Comparison of ENCODE assay signal across 17 cellular contexts in the genomic region with DNA sequence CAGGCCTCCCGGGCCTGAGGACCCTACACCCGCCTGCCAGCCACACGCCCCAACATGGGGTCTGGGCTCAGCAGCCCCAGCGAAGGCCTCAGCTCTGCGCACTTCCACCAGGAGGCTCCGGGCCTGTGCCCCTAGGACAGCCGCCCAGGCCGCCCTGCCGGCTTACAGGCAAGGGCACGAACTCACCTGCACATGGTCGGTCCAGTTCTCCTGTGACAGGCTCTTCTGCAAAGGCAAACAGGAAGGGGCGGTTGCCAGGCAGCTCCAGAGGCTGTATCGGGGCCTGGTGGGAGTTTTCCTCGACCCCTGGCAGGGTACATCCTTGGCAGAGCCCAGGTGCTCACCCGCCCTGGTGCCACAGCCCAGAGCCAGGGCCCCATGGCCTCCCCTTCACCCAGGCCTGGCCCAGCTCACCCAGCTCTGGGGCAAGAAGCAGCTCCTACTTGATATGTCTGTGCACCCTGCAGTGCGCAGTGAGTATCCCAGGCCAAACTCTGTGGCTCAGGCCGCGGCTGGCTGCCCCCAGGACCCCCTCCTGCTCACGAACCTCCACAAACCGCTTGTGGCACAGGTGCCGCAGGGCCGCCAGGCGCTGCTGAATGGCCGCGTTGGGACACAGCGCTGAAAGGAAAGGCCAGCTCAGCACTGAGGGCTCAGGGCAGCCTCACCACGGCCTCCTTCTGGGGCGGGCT.
"Had no signal": no experiment of that assay in that cellular context is flagged by ENCODE, and none has a peak within 500 bp of the region (broad histone marks: within the 10 kb centered on the region; RNA-seq: fewer than 3 reads in every experiment).

No MANE protein-coding gene starts in this region.

- H3K36me3 ChIP-seq: ovary, transverse colon had no signal

- H3K27ac ChIP-seq: epithelial cell of prostate, ovary, VCaP had no signal

- DNase-seq: activated CD4-positive, alpha-beta memory T cell treated with anti-CD3 and anti-CD28 coated beads for 36 hours; activated effector memory CD4-positive, alpha-beta T cell treated with anti-CD3 and anti-CD28 coated beads, Interleukin-2, amount 50 U/mL, for 16 hours; activated T-cell treated with anti-CD3 and anti-CD28 coated beads, Interleukin-2, amount 50 U/mL, for 4 hours; caudate nucleus; cortex of kidney; effector memory CD4-positive, alpha-beta T cell; hippocampal formation; mammary epithelial cell; ovary; stimulated activated CD4-positive, alpha-beta T cell treated with anti-CD3 and anti-CD28 coated beads, Interleukin-4, amount 100 ng/mL, for 24 hours; stimulated activated naive CD4-positive, alpha-beta T cell; transverse colon had no signal

- H3K9me3 ChIP-seq: ovary had no signal

- ATAC-seq: activated naive CD4-positive, alpha-beta T cell treated with anti-CD3 and anti-CD28 coated beads, Interleukin-2, amount 50 U/mL, for 72 hours; activated T-cell treated with anti-CD3 and anti-CD28 coated beads, Interleukin-2, amount 50 U/mL, for 4 hours had no signal

- H3K4me1 ChIP-seq: transverse colon had no signal

- H3K27me3 ChIP-seq: ovary, transverse colon had no signal

- FAIRE-seq: kidney had no signal

- H3K4me3 ChIP-seq: ovary, skin epidermis, transverse colon had no signal
